9 cellular contexts compared by ENCODE assay signal in the genomic region with DNA sequence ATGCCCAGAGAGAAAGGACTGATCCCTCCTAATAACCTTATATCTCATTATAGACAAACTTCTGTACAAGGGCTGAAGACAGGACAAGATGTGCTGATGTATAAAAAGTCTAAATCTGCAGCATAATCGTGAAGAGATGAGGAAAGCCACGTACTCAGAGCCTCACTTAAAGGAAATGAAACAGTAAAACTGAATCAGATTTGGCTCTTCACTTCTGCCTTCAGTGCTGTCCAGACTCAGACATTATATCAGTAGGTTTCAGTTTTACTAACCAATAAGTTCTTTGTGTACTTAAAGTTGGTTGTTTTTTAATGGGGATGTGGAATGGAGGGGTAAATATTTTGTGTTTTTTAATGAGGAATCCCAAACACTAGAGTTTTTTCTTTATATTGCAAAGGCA. TPM values are rescaled to one million over a fixed set of nuclear protein-coding genes. Genes with fewer than 3 reads are reported as not detected.
A peak's percentile ranks its signal among the peaks of the same experiment; 100 is the strongest.
DNase-seq lines count a peak whose midpoint lies in the region; ATAC-seq lines count a peak whose summit lies in the region.
"Had no signal": no experiment of that assay in that cellular context is flagged by ENCODE, and none has a peak within 500 bp of the region (broad histone marks: within the 10 kb centered on the region; RNA-seq: fewer than 3 reads in every experiment).

No MANE protein-coding gene starts in this region.

- intact Hi-C loops in naive thymus-derived CD4-positive, alpha-beta T cell (cut with micrococcal nuclease): loop anchor here in 1 of 2 donors (2.0 kb wide), 1 partner anchor 13 kb away; no protein-coding TSS in a partner anchor

- H3K9me3 ChIP-seq in naive thymus-derived CD4-positive, alpha-beta T cell (ENCODE audit: control insufficient read depth in 2 of 3, low read length in 3 of 3): no peaks in the 10 kb centered on the region

- POLR2A ChIA-PET in activated CD4-positive, alpha-beta memory T cell treated with anti-CD3 and anti-CD28 coated beads, Interleukin-2, amount 10 ng/mL, durations not matched to agents 7 days and 5 days (lab: Charles Lee): interaction anchor here (1.3 to 2.4 kb wide), 2 partner anchors 14 to 16 kb away, joined by 8 to 9 read pairs; no protein-coding TSS in a partner anchor
- POLR2A ChIA-PET in naive thymus-derived CD4-positive, alpha-beta T cell (lab: Charles Lee): no interaction called here

- no peak overlapping the region for H3K4me3 Mint-ChIP-seq in activated CD4-positive, alpha-beta memory T cell treated with anti-CD3 and anti-CD28 coated beads, Interleukin-2, amount 10 ng/mL, durations not matched to agents 7 days and 5 days
- H3K4me3 Mint-ChIP-seq in naive thymus-derived CD4-positive, alpha-beta T cell: peak overlapping the region in 1 of 10 donors; percentile 46

- H3K4me3 ChIP-seq in naive thymus-derived CD4-positive, alpha-beta T cell (ENCODE audit: low read length): no peak overlapping the region

- DNase-seq in SIG-M5 treated with dmso at 0.1 percent for 504 hours (lab: John Stamatoyannopoulos, UW; ENCODE audit: unreplicated experiment) (peak; percentile 28), SIG-M5 (lab: John Stamatoyannopoulos, UW) (no peak), iPS-NIHi7 (ENCODE audit: extremely low spot score) (no peak), NAMALWA (ENCODE audit: low spot score) (no peak)
- no peak for DNase-seq in activated CD4-positive, alpha-beta memory T cell treated with anti-CD3 and anti-CD28 coated beads, Interleukin-2, amount 10 ng/mL, durations not matched to agents 7 days and 5 days
- no peak for DNase-seq in naive thymus-derived CD4-positive, alpha-beta T cell
- no peak for DNase-seq in effector CD8-positive, alpha-beta T cell (lab: John Stamatoyannopoulos, UW)

- H3K27me3 Mint-ChIP-seq in activated CD4-positive, alpha-beta memory T cell treated with anti-CD3 and anti-CD28 coated beads, Interleukin-2, amount 10 ng/mL, durations not matched to agents 7 days and 5 days: no peaks in the 10 kb centered on the region
- H3K27me3 Mint-ChIP-seq in naive thymus-derived CD4-positive, alpha-beta T cell: no peaks in the 10 kb centered on the region

- H3K4me1 ChIP-seq in naive thymus-derived CD4-positive, alpha-beta T cell (ENCODE audit: control insufficient read depth in 2 of 2, insufficient read depth in 2 of 2, low read length in 2 of 2): peaks cover 4 to 10% of the 10 kb centered on the region in 2 donors

- peak; percentile 93 for ATAC-seq in HG03039 (IDR thresholded peaks at IDR 0.05; ENCODE audit: unreplicated experiment)
- peak; percentile 58 for ATAC-seq in naive thymus-derived CD4-positive, alpha-beta T cell

- H3K27me3 ChIP-seq in naive thymus-derived CD4-positive, alpha-beta T cell (ENCODE audit: control insufficient read depth in 2 of 2, insufficient read depth in 2 of 2, low read length in 2 of 2): no peaks in the 10 kb centered on the region

- H3K4me1 Mint-ChIP-seq in activated CD4-positive, alpha-beta memory T cell treated with anti-CD3 and anti-CD28 coated beads, Interleukin-2, amount 10 ng/mL, durations not matched to agents 7 days and 5 days: peaks cover 35% of the 10 kb centered on the region
- peaks cover 13 to 32% (median 24%) of the 10 kb centered on the region in 7 donors for H3K4me1 Mint-ChIP-seq in naive thymus-derived CD4-positive, alpha-beta T cell

- peaks cover 9% of the 10 kb centered on the region for H3K9me3 Mint-ChIP-seq in activated CD4-positive, alpha-beta memory T cell treated with anti-CD3 and anti-CD28 coated beads, Interleukin-2, amount 10 ng/mL, durations not matched to agents 7 days and 5 days
- peaks cover 0 to 5% (median 0%) of the 10 kb centered on the region in 11 donors for H3K9me3 Mint-ChIP-seq in naive thymus-derived CD4-positive, alpha-beta T cell

- peak overlapping the region; percentile 40 for H3K27ac Mint-ChIP-seq in activated CD4-positive, alpha-beta memory T cell treated with anti-CD3 and anti-CD28 coated beads, Interleukin-2, amount 10 ng/mL, durations not matched to agents 7 days and 5 days
- peak overlapping the region in 5 of 9 donors; percentile 17 to 60 (median 41) for H3K27ac Mint-ChIP-seq in naive thymus-derived CD4-positive, alpha-beta T cell

- peaks cover 5% of the 10 kb centered on the region for H3K36me3 Mint-ChIP-seq in activated CD4-positive, alpha-beta memory T cell treated with anti-CD3 and anti-CD28 coated beads, Interleukin-2, amount 10 ng/mL, durations not matched to agents 7 days and 5 days (ENCODE audit: low read depth)
- H3K36me3 Mint-ChIP-seq in naive thymus-derived CD4-positive, alpha-beta T cell: peaks cover 0 to 15% (median 0%) of the 10 kb centered on the region in 5 donors

- H3K36me3 ChIP-seq in naive thymus-derived CD4-positive, alpha-beta T cell (ENCODE audit: control insufficient read depth in 2 of 3, insufficient read depth in 3 of 3, low read length in 3 of 3): no peaks in the 10 kb centered on the region

- CTCF ChIA-PET in activated CD4-positive, alpha-beta memory T cell treated with anti-CD3 and anti-CD28 coated beads, Interleukin-2, amount 10 ng/mL, durations not matched to agents 7 days and 5 days (lab: Charles Lee): interaction anchor here (0.6 kb wide), 1 partner anchor 582 kb away, joined by 3 read pairs; no protein-coding TSS in a partner anchor
- CTCF ChIA-PET in naive thymus-derived CD4-positive, alpha-beta T cell (lab: Charles Lee): no interaction called here

- no peak overlapping the region for H3K27ac ChIP-seq in naive thymus-derived CD4-positive, alpha-beta T cell (ENCODE audit: low read depth, low read length)

RNA-seq across cellular contexts. Expression of a gene that starts 45.3 kb away (rescaled TPM):
- total RNA-seq in activated CD4-positive, alpha-beta memory T cell treated with anti-CD3 and anti-CD28 coated beads, Interleukin-2, amount 10 ng/mL, durations not matched to agents 7 days and 5 days: 10 to 100 TPM; 67.3 to 69.2 TPM
- 100 to 1,000 TPM in 2 of 5 experiments, 10 to 100 TPM in 1, 1 to 10 TPM in 2; 3.4 to 607 (median 22.1) TPM for total RNA-seq in naive thymus-derived CD4-positive, alpha-beta T cell
- polyA plus RNA-seq in naive thymus-derived CD4-positive, alpha-beta T cell: 10 to 100 TPM in 1 of 2 donors, 1 to 10 TPM in 1; 3.4 to 14.3 TPM
- polyA plus RNA-seq: AG04450 had no signal
